ENCODE assay signal across 1 cellular context in the genomic region with DNA sequence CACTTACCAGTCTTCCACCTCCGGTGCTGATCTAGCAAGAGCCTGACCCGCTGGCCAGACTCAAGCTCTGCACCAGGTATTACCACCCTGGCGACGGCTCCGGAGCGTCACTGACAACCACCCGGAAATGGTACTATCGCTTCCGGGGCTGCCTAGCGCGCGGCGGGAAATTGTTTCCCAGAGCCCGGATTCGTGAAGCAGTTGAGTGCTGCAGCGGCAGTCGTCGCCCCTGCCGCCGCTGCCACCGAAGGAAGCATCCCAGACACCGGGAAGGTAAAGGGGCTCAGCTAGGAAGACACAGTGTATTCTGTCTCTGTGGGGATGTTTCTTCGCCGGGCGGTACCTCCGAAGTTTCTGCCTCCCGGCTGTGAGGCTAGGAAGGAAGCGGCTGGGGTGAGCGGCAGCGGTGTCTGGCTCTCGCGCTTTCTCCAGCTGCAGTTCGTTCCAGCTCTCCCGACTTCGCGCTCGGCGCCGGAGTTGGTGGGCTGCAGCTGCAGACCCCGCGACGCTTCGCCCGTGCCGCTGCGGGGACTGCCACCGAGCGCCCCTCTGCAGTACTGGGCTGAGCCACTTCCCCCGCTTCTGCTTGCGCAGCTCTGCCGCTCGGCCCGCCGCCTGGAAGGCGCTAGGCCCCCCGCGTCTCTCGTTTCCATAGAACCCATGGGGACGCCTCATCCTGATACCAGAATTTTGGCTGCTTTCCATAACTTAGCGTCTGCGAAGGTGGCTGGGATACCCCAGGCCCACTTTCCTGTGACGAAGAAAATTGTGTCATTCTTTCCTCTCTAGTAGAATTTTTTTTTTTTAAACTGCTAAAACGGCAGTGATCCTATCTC.
TF ChIP-seq lines count a peak whose summit lies in the region.

A gene with protein sequence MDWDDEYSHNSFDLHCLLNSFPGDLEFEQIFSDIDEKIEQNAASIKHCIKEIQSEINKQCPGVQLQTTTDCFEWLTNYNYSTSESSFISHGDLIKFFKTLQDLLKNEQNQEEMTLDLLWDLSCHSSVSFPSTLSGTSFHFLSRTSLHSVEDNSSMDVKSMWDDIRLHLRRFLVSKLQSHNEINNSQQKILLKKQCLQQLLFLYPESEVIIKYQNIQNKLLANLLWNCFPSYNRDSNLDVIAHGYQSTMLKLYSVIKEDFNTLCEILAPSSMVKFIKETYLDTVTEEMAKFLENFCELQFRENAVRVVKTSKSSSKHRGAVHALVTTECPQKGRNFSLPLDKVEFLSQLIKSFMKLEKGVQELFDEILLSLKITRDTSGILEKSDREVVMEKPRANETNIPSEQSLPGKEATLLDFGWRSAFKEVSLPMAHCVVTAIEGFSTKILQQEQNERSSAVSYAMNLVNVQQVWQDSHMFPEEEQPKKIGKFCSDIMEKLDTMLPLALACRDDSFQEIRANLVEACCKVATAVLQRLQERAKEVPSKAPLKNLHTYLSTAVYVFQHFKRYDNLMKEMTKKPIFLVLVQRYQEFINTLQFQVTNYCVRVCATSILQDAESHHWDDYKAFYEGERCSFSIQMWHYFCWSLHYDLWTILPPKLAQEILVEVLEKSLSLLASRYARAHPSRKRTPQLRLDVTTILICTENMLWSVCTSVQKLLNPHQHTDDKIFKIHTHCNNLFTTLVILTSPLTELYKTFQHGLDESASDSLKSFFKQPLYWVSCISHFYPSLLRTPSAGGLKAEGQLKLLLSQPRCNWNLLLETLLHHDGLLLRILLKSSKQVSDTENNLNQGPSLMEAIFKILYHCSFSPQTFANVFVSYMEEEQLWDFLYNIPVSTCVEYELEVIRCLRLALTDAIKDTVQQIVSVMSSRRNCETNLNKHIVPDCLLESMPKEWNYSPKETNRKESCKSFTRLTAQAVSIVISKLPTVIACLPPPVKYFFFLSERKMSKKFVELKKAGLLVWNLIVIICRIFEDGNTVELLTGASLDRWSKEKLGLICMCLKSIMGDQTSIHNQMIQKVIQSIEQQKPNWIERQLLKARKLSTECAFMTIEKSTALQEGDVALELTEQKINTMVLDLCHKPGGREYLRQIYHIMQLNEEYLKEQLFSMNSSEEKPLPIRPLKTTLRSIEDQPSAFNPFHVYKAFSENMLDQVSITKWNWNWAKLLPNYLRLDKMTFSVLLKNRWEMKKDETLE (N-terminal part only) (minus strand): TSS at position 112 of the 836 bp plus-strand sequence. CDS start 81,478 bp downstream, outside the sequence.
A gene (plus strand): TSS at position 177 of the 836 bp plus-strand sequence. CDS start 10,142 bp downstream, outside the sequence.

TF ChIP-seq in K562, 482 proteins besides CTCF, POLR2A, EP300 and RAD21 (continued from another document and continues in another):
- TF ChIP-seq, protein P1, sequence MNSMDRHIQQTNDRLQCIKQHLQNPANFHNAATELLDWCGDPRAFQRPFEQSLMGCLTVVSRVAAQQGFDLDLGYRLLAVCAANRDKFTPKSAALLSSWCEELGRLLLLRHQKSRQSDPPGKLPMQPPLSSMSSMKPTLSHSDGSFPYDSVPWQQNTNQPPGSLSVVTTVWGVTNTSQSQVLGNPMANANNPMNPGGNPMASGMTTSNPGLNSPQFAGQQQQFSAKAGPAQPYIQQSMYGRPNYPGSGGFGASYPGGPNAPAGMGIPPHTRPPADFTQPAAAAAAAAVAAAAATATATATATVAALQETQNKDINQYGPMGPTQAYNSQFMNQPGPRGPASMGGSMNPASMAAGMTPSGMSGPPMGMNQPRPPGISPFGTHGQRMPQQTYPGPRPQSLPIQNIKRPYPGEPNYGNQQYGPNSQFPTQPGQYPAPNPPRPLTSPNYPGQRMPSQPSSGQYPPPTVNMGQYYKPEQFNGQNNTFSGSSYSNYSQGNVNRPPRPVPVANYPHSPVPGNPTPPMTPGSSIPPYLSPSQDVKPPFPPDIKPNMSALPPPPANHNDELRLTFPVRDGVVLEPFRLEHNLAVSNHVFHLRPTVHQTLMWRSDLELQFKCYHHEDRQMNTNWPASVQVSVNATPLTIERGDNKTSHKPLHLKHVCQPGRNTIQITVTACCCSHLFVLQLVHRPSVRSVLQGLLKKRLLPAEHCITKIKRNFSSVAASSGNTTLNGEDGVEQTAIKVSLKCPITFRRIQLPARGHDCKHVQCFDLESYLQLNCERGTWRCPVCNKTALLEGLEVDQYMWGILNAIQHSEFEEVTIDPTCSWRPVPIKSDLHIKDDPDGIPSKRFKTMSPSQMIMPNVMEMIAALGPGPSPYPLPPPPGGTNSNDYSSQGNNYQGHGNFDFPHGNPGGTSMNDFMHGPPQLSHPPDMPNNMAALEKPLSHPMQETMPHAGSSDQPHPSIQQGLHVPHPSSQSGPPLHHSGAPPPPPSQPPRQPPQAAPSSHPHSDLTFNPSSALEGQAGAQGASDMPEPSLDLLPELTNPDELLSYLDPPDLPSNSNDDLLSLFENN (IDR thresholded peaks at IDR 0.05; ENCODE audit: low read depth in 2 of 2, low read length in 2 of 2), result no peak
- no peak for TF ChIP-seq SMARCB1 (IDR thresholded peaks at IDR 0.05; ENCODE audit: insufficient read length, low read depth)
- TF ChIP-seq CBFA2T3 (IDR thresholded peaks at IDR 0.05), result no peak
- TF ChIP-seq, protein P2, sequence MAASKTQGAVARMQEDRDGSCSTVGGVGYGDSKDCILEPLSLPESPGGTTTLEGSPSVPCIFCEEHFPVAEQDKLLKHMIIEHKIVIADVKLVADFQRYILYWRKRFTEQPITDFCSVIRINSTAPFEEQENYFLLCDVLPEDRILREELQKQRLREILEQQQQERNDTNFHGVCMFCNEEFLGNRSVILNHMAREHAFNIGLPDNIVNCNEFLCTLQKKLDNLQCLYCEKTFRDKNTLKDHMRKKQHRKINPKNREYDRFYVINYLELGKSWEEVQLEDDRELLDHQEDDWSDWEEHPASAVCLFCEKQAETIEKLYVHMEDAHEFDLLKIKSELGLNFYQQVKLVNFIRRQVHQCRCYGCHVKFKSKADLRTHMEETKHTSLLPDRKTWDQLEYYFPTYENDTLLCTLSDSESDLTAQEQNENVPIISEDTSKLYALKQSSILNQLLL (CRISPR knock-in tag; IDR thresholded peaks at IDR 0.05; ENCODE audit: borderline replicate concordance), result no peak
- TF ChIP-seq ETV5 (CRISPR knock-in tag; IDR thresholded peaks at IDR 0.05; ENCODE audit: low read depth), result no peak
- TF ChIP-seq, protein P3, sequence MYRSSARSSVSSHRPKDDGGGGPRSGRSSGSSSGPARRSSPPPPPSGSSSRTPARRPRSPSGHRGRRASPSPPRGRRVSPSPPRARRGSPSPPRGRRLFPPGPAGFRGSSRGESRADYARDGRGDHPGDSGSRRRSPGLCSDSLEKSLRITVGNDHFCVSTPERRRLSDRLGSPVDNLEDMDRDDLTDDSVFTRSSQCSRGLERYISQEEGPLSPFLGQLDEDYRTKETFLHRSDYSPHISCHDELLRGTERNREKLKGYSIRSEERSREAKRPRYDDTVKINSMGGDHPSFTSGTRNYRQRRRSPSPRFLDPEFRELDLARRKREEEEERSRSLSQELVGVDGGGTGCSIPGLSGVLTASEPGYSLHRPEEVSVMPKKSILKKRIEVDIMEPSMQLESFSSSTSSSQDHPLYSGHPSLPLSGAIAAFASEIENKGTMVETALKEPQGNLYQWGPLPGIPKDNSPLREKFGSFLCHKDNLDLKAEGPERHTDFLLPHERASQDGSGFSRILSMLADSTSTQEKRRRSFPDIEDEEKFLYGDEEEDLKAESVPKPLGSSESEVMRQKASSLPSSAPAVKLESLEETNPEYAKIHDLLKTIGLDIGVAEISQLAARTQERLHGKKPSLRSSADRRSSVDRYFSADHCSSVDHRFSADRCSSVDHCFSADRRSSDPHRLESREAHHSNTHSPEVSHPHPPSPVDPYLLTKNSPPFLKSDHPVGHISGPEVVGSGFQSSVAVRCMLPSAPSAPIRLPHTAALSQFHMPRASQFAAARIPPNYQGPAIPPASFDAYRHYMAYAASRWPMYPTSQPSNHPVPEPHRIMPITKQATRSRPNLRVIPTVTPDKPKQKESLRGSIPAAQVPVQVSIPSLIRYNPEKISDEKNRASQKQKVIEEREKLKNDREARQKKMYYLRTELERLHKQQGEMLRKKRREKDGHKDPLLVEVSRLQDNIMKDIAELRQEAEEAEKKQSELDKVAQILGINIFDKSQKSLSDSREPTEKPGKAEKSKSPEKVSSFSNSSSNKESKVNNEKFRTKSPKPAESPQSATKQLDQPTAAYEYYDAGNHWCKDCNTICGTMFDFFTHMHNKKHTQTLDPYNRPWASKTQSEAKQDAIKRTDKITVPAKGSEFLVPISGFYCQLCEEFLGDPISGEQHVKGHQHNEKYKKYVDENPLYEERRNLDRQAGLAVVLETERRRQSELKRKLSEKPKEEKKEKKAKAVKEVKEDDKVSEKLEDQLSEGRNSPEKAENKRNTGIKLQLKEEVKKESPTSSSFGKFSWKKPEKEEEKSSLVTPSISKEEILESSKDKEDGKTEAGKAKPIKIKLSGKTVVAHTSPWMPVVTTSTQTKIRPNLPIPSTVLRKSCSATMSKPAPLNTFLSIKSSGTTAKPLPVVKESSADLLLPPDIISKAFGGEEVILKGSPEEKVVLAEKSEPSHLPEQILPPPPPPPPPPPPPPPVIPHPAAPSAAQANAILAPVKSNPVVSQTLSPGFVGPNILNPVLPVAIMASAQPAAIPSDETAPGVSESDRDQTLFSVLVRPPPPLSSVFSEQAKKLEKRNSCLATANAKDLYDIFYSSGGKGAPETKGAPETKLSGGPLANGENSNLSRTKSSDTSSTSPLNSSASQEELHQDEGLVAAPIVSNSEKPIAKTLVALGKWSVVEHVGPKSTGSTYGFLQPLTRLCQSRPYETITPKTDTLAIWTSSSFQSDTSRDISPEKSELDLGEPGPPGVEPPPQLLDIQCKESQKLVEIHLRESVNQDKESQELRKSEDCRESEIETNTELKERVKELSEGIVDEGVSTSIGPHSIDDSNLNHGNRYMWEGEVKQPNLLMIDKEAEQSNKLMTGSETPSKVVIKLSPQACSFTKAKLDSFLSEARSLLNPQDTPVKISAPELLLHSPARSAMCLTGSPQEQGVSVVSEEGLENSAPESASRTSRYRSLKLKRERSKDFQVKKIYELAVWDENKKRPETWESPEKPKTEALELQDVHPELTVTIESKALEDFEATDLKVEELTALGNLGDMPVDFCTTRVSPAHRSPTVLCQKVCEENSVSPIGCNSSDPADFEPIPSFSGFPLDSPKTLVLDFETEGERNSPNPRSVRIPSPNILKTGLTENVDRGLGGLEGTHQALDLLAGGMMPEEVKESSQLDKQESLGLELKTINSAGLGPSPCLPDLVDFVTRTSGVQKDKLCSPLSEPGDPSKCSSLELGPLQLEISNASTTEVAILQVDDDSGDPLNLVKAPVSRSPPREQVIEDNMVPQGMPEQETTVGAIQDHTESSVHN (IDR thresholded peaks at IDR 0.05; ENCODE audit: borderline replicate concordance in 1 of 2, low read depth in 1 of 2), result no peak
- no peak for TF ChIP-seq SNRNP70 (optimal IDR thresholded peaks at IDR 0.05; ENCODE audit: low read depth, low read length)
- TF ChIP-seq, protein P4, sequence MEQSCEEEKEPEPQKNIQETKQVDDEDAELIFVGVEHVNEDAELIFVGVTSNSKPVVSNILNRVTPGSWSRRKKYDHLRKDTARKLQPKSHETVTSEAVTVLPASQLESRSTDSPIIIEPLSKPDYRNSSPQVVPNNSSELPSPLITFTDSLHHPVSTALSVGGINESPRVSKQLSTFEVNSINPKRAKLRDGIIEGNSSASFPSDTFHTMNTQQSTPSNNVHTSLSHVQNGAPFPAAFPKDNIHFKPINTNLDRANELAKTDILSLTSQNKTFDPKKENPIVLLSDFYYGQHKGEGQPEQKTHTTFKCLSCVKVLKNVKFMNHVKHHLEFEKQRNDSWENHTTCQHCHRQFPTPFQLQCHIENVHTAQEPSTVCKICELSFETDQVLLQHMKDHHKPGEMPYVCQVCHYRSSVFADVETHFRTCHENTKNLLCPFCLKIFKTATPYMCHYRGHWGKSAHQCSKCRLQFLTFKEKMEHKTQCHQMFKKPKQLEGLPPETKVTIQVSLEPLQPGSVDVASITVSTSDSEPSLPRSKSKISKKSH (CRISPR knock-in tag; IDR thresholded peaks at IDR 0.05), result no peak
- TF ChIP-seq, protein P5, sequence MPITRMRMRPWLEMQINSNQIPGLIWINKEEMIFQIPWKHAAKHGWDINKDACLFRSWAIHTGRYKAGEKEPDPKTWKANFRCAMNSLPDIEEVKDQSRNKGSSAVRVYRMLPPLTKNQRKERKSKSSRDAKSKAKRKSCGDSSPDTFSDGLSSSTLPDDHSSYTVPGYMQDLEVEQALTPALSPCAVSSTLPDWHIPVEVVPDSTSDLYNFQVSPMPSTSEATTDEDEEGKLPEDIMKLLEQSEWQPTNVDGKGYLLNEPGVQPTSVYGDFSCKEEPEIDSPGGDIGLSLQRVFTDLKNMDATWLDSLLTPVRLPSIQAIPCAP (CRISPR knock-in tag; IDR thresholded peaks at IDR 0.05; ENCODE audit: borderline replicate concordance), result no peak
- TF ChIP-seq EZH2 (IDR thresholded peaks at IDR 0.05; ENCODE audit: borderline replicate concordance, low read depth, low read length), result no peak
- TF ChIP-seq BACH1 (tag; IDR thresholded peaks at IDR 0.05), result no peak
- TF ChIP-seq, protein P6, sequence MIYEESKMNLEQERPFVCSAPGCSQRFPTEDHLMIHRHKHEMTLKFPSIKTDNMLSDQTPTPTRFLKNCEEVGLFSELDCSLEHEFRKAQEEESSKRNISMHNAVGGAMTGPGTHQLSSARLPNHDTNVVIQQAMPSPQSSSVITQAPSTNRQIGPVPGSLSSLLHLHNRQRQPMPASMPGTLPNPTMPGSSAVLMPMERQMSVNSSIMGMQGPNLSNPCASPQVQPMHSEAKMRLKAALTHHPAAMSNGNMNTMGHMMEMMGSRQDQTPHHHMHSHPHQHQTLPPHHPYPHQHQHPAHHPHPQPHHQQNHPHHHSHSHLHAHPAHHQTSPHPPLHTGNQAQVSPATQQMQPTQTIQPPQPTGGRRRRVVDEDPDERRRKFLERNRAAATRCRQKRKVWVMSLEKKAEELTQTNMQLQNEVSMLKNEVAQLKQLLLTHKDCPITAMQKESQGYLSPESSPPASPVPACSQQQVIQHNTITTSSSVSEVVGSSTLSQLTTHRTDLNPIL (CRISPR knock-in tag; IDR thresholded peaks at IDR 0.05), result no peak
- TF ChIP-seq, protein P7, sequence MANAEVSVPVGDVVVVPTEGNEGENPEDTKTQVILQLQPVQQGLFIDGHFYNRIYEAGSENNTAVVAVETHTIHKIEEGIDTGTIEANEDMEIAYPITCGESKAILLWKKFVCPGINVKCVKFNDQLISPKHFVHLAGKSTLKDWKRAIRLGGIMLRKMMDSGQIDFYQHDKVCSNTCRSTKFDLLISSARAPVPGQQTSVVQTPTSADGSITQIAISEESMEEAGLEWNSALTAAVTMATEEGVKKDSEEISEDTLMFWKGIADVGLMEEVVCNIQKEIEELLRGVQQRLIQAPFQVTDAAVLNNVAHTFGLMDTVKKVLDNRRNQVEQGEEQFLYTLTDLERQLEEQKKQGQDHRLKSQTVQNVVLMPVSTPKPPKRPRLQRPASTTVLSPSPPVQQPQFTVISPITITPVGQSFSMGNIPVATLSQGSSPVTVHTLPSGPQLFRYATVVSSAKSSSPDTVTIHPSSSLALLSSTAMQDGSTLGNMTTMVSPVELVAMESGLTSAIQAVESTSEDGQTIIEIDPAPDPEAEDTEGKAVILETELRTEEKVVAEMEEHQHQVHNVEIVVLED (CRISPR knock-in tag; IDR thresholded peaks at IDR 0.05), result no peak
- no peak for TF ChIP-seq SMARCA4 (IDR thresholded peaks at IDR 0.05)
- no peak for TF ChIP-seq SRSF1 (IDR thresholded peaks at IDR 0.05; ENCODE audit: low read depth, low read length)
- no peak for TF ChIP-seq DPF2 (IDR thresholded peaks at IDR 0.05)
- no peak for TF ChIP-seq IFI16 (CRISPR knock-in tag; IDR thresholded peaks at IDR 0.05)
- TF ChIP-seq SETDB1 (IDR thresholded peaks at IDR 0.05; ENCODE audit: low read length), result no peak
- no peak for TF ChIP-seq ZNF311 (CRISPR knock-in tag; IDR thresholded peaks at IDR 0.05)
- no peak for TF ChIP-seq SREBF2 (CRISPR knock-in tag; IDR thresholded peaks at IDR 0.05)
- TF ChIP-seq ETV1 (tag; conservative IDR thresholded peaks at IDR 0.05; ENCODE audit: low read depth), result peak; percentile 46; the same call in 1 of the 2 replicates
- TF ChIP-seq SAFB2 (IDR thresholded peaks at IDR 0.05; ENCODE audit: borderline replicate concordance, low read depth, low read length, severe bottlenecking), result no peak
- TF ChIP-seq CBX2 (IDR thresholded peaks at IDR 0.05; ENCODE audit: insufficient read depth, low read length, poor library complexity, severe bottlenecking), result no peak
- no peak for TF ChIP-seq BRCA1 (IDR thresholded peaks at IDR 0.05)
- no peak for TF ChIP-seq BRCA1 (CRISPR knock-in tag; IDR thresholded peaks at IDR 0.05)
